In the genomic region with DNA sequence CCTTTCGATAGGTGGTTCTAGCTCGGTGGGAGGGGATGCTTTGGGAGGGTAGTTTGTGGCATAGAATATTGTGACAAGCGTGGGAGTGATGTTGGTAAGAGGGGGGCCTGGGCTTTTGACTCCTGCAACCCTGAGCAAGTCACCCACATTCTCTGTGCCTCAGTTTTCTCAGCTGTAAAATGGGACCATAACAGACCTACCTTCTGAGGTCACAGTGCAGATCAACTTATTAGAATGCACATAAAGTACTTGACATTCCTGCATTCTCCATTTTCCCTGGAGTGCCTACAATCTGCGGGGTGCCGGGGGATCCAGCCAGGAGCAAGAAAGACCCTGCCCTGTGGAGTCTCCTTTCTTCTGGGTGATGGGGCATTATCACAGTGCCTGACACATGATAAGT, we compare ENCODE assay signal across 20 cellular contexts.
"Had no signal": no experiment of that assay in that cellular context is flagged by ENCODE, and none has a peak within 500 bp of the region (broad histone marks: within the 10 kb centered on the region; RNA-seq: fewer than 3 reads in every experiment).

No MANE protein-coding gene starts in this region.

- H3K4me3 ChIP-seq: esophagus squamous epithelium, gastroesophageal sphincter, lung, psoas muscle, testis, tibial nerve had no signal

- H3K36me3 Mint-ChIP-seq: natural killer cell treated with Interleukin-12 subunit alpha and Interleukin-12 subunit beta and Interleukin-15 and Interleukin-18, amount 100 ng/mL, for 72 hours; stimulated activated naive B cell treated with anti-CD40 and anti-IgM and Interleukin-4, amounts not matched to agents 10 μg/mL and 1 μg/mL and 100 μg/mL, for 72 hours had no signal

- H3K27ac ChIP-seq: esophagus squamous epithelium, gastroesophageal sphincter, psoas muscle, testis, tibial nerve had no signal

- H3K9me3 Mint-ChIP-seq: effector memory CD8-positive, alpha-beta T cell; immature natural killer cell; natural killer cell treated with Interleukin-12 subunit alpha and Interleukin-12 subunit beta and Interleukin-15 and Interleukin-18, amount 100 ng/mL, for 72 hours; stimulated activated naive B cell treated with anti-CD40 and anti-IgM and Interleukin-4, amounts not matched to agents 10 μg/mL and 1 μg/mL and 100 μg/mL, for 72 hours; stimulated activated naive CD8-positive, alpha-beta T cell treated with anti-CD3 and anti-CD28 coated beads, Interleukin-15, amount 100 ng/mL, for 72 hours had no signal

- ATAC-seq: effector memory CD8-positive, alpha-beta T cell; gastroesophageal sphincter; left colon; natural killer cell treated with Interleukin-12 subunit alpha and Interleukin-12 subunit beta and Interleukin-15 and Interleukin-18, amount 100 ng/mL, for 72 hours; psoas muscle; sciatic nerve; stimulated activated naive B cell treated with anti-CD40 and anti-IgM and Interleukin-4, amounts not matched to agents 10 μg/mL and 1 μg/mL and 100 μg/mL, for 72 hours; stimulated activated naive CD8-positive, alpha-beta T cell treated with anti-CD3 and anti-CD28 coated beads, Interleukin-15, amount 100 ng/mL, for 72 hours had no signal

- H3K36me3 ChIP-seq: esophagus squamous epithelium, gastroesophageal sphincter, tibial nerve had no signal

- H3K4me1 ChIP-seq: esophagus squamous epithelium, gastroesophageal sphincter, psoas muscle, testis, tibial nerve had no signal

- H3K27ac Mint-ChIP-seq: effector memory CD8-positive, alpha-beta T cell; immature natural killer cell; natural killer cell treated with Interleukin-12 subunit alpha and Interleukin-12 subunit beta and Interleukin-15 and Interleukin-18, amount 100 ng/mL, for 72 hours; stimulated activated naive B cell treated with anti-CD40 and anti-IgM and Interleukin-4, amounts not matched to agents 10 μg/mL and 1 μg/mL and 100 μg/mL, for 72 hours; stimulated activated naive CD8-positive, alpha-beta T cell treated with anti-CD3 and anti-CD28 coated beads, Interleukin-15, amount 100 ng/mL, for 72 hours had no signal

- H3K27me3 ChIP-seq: gastroesophageal sphincter, testis, tibial nerve had no signal

- H3K27me3 Mint-ChIP-seq: natural killer cell treated with Interleukin-12 subunit alpha and Interleukin-12 subunit beta and Interleukin-15 and Interleukin-18, amount 100 ng/mL, for 72 hours; stimulated activated naive CD8-positive, alpha-beta T cell treated with anti-CD3 and anti-CD28 coated beads, Interleukin-15, amount 100 ng/mL, for 72 hours had no signal

- H3K4me3 Mint-ChIP-seq: effector memory CD8-positive, alpha-beta T cell; immature natural killer cell; natural killer cell treated with Interleukin-12 subunit alpha and Interleukin-12 subunit beta and Interleukin-15 and Interleukin-18, amount 100 ng/mL, for 72 hours; stimulated activated naive B cell treated with anti-CD40 and anti-IgM and Interleukin-4, amounts not matched to agents 10 μg/mL and 1 μg/mL and 100 μg/mL, for 72 hours; stimulated activated naive CD8-positive, alpha-beta T cell treated with anti-CD3 and anti-CD28 coated beads, Interleukin-15, amount 100 ng/mL, for 72 hours had no signal

- DNase-seq: effector memory CD8-positive, alpha-beta T cell; esophagus squamous epithelium; foreskin fibroblast; immature natural killer cell; left colon; left ventricle myocardium superior; mesenchymal stem cell; midbrain; psoas muscle; retina; stimulated activated CD4-positive, alpha-beta T cell treated with anti-CD3 and anti-CD28 coated beads, Interleukin-2, amount 100 ng/mL, for 24 hours; stimulated activated CD4-positive, alpha-beta T cell treated with anti-CD3 and anti-CD28 coated beads, Interleukin-4, amount 100 ng/mL, for 4 hours; stimulated activated naive B cell treated with anti-CD40 and anti-IgM and Interleukin-4, amounts not matched to agents 10 μg/mL and 1 μg/mL and 100 μg/mL, for 72 hours; stimulated activated naive CD8-positive, alpha-beta T cell treated with anti-CD3 and anti-CD28 coated beads, Interleukin-15, amount 100 ng/mL, for 72 hours; testis had no signal

- H3K9me3 ChIP-seq: esophagus squamous epithelium, psoas muscle, testis had no signal
